In the genomic region with DNA sequence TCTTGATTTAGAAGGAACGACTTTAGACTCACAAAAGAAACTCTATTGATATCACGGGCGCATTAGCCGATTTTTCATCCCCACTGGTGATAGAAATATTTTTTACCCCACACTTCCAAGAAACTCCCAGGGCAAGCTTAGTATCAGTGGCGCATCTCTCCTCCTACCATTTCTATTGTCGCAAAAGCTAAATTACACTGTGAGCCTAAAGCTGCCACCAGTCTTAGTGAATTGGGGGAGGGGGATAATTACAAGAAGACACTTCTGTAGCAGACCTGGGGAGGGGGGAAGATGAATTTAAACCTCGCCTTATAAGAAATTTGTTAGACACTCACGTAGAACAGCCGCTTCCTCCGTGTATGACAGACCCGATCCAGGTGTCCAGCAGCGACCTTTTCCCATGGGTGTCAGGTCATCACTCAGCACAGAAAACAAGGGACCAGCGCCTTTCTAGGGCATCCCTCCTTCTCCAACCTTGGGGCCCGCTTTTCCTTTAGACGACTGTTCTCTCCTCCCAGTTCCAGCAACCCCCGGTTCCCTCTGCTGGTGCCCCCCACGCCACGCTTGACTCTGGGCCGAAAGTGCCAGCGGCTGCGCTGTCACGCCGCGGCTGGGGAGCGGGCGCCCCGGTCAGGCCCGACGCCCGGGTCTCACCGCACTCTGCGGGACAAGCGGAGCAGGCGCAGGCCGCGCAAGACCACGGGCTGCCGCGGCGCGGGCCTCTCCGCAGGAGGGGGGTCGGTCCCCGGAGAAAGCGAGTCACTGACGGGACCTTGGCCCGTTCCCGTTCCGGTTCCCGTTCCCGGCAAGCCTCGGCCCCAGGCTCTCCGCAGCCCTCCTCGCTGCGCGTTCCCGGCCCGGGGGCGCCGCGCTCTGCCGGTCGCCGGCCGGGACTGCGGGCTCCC, we compare ENCODE assay signal across 8 cellular contexts. TPM values are rescaled to one million over a fixed set of nuclear protein-coding genes. Genes with fewer than 3 reads are reported as not detected.
DNase-seq lines count a peak whose midpoint lies in the region; ATAC-seq and TF ChIP-seq lines count a peak whose summit lies in the region.

No MANE protein-coding gene starts in this region.

- in situ Hi-C loops in G401 (cut with HindIII; ENCODE audit: low sequenced_read_pairs), result no loop called here

- H3K27me3 Mint-ChIP-seq in activated T-cell treated with anti-CD3 and anti-CD28 coated beads, Interleukin-2, amount 50 U/mL, for 4 hours (ENCODE audit: low read depth), result peaks cover 8% of the 10 kb centered on the region
- H3K27me3 Mint-ChIP-seq in progenitor cell of endocrine pancreas, result no peaks in the 10 kb centered on the region

- peaks cover 4% of the 10 kb centered on the region for H3K4me1 Mint-ChIP-seq in activated T-cell treated with anti-CD3 and anti-CD28 coated beads, Interleukin-2, amount 50 U/mL, for 4 hours (ENCODE audit: low read depth)
- no peaks in the 10 kb centered on the region for H3K4me1 Mint-ChIP-seq in progenitor cell of endocrine pancreas (ENCODE audit: low read depth)

- no peak overlapping the region for H3K4me3 Mint-ChIP-seq in activated T-cell treated with anti-CD3 and anti-CD28 coated beads, Interleukin-2, amount 50 U/mL, for 4 hours
- H3K4me3 Mint-ChIP-seq in progenitor cell of endocrine pancreas (ENCODE audit: low read depth), result no peak overlapping the region

- ATAC-seq in HG02943 (IDR thresholded peaks at IDR 0.05; ENCODE audit: low read depth, unreplicated experiment) (peak; percentile 12), left cardiac atrium (peak; percentile 10 to 32), HG03175 (IDR thresholded peaks at IDR 0.05; ENCODE audit: unreplicated experiment) (no peak), HG03095 (IDR thresholded peaks at IDR 0.05; ENCODE audit: unreplicated experiment) (no peak)
- ATAC-seq in activated T-cell treated with anti-CD3 and anti-CD28 coated beads, Interleukin-2, amount 50 U/mL, for 4 hours, result peak; percentile 26 to 36

- no peaks in the 10 kb centered on the region for H3K9me3 Mint-ChIP-seq in activated T-cell treated with anti-CD3 and anti-CD28 coated beads, Interleukin-2, amount 50 U/mL, for 4 hours
- no peaks in the 10 kb centered on the region for H3K9me3 Mint-ChIP-seq in progenitor cell of endocrine pancreas (ENCODE audit: low read depth)

- H3K27ac Mint-ChIP-seq in progenitor cell of endocrine pancreas, result no peak overlapping the region

- DNase-seq in G401 (ENCODE audit: low spot score) (peak; percentile 40), left cardiac atrium (peak; percentile 58), progenitor cell of endocrine pancreas (ENCODE audit: low spot score, unreplicated experiment) (peak; percentile 32), SHP77 treated with DMSO at 0.1 percent for 48 hours (lab: John Stamatoyannopoulos, UW) (no peak)
- DNase-seq in activated T-cell treated with anti-CD3 and anti-CD28 coated beads, Interleukin-2, amount 50 U/mL, for 4 hours, result no peak

- intact Hi-C loops in left cardiac atrium (cut with DNase I), result loop anchor here in 1 of 2 donors (5.0 kb wide), 1 partner anchor 43 kb away; no protein-coding TSS in a partner anchor

- TF ChIP-seq CTCF in progenitor cell of endocrine pancreas (IDR thresholded peaks at IDR 0.05; ENCODE audit: unreplicated experiment), result no peak

- H3K36me3 Mint-ChIP-seq in activated T-cell treated with anti-CD3 and anti-CD28 coated beads, Interleukin-2, amount 50 U/mL, for 4 hours (ENCODE audit: insufficient read depth), result no peaks in the 10 kb centered on the region
- H3K36me3 Mint-ChIP-seq in progenitor cell of endocrine pancreas (ENCODE audit: insufficient read depth), result peaks cover 1% of the 10 kb centered on the region

RNA-seq across cellular contexts. Expression of a gene that starts 0.8 kb away (rescaled TPM):
- total RNA-seq in G401 (2014; rRNA removed; shearing (Covaris generic)), result 54.6 and 71.9 TPM in 2 replicates
- 10 to 100 TPM; 22.8 to 31.7 (median 30.5) TPM for total RNA-seq in activated T-cell treated with anti-CD3 and anti-CD28 coated beads, Interleukin-2, amount 50 U/mL, for 4 hours
- 100 to 1,000 TPM in 1 of 2 donors, 10 to 100 TPM in 1; 75.0 to 139 TPM for total RNA-seq in left cardiac atrium
- total RNA-seq in progenitor cell of endocrine pancreas, result 135 and 138 TPM in 2 replicates

RNA-seq across cellular contexts. Expression of a gene that starts 42.3 kb away (rescaled TPM):
- total RNA-seq in G401 (2014; rRNA removed; shearing (Covaris generic)), result 5.8 and 7.4 TPM in 2 replicates
- total RNA-seq in activated T-cell treated with anti-CD3 and anti-CD28 coated beads, Interleukin-2, amount 50 U/mL, for 4 hours, result 1 to 10 TPM; 1.9 to 3.7 (median 3.1) TPM
- 1 to 10 TPM; 4.4 to 5.2 TPM for total RNA-seq in left cardiac atrium
- total RNA-seq in progenitor cell of endocrine pancreas, result 8.6 and 10.5 TPM in 2 replicates

Comparison
In these comparisons a context has a peak if more than half of its experiments do, and no peak if none do; other contexts are left out.
1. DNase-seq: peak in G401 (single experiment), left cardiac atrium (single experiment) and progenitor cell of endocrine pancreas (single experiment); none in activated T-cell treated with anti-CD3 and anti-CD28 coated beads, Interleukin-2, amount 50 U/mL, for 4 hours (single experiment) and SHP77 treated with DMSO at 0.1 percent for 48 hours (single experiment).
2. ATAC-seq: peak in HG02943 (single experiment), activated T-cell treated with anti-CD3 and anti-CD28 coated beads, Interleukin-2, amount 50 U/mL, for 4 hours (2 of 2) and left cardiac atrium (2 of 2); none in HG03175 (single experiment) and HG03095 (single experiment).